In the genomic region with DNA sequence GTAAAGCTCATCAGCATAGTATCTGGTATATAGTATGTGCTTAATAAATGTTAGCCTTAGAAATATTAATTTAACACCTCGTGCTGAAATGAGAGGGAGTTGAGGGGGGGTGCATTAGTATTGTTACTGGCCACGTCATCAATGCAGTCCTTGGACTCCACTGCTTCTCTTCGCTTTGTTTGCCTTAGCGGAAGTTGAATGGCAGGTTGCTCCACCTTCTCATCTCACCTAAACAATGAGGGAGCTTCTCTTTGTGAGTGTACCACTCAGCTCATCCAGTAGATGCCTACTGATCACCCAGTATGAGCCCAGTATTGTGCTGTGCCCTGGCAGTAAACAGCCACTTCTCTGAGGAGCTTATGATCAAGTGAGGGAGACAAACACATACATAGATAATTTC, we compare ENCODE assay signal across 35 cellular contexts.
"Had no signal": no experiment of that assay in that cellular context is flagged by ENCODE, and none has a peak within 500 bp of the region (broad histone marks: within the 10 kb centered on the region; RNA-seq: fewer than 3 reads in every experiment).

No MANE protein-coding gene starts in this region.

- H3K9me3 ChIP-seq: adrenal gland, body of pancreas had no signal

- FAIRE-seq: colon, frontal cortex had no signal

- H3K27me3 Mint-ChIP-seq: activated B cell treated with CpG ODN at 0.5 μM for 24 hours; activated CD4-positive, alpha-beta memory T cell treated with anti-CD3 and anti-CD28 coated beads for 36 hours; activated naive CD4-positive, alpha-beta T cell treated with anti-CD3 and anti-CD28 coated beads, Interleukin-2, amount 50 U/mL, for 24 hours; activated naive CD8-positive, alpha-beta T cell treated with anti-CD3 and anti-CD28 coated beads for 36 hours; effector memory CD8-positive, alpha-beta T cell had no signal

- DNase-seq: activated B cell treated with CpG ODN at 0.5 μM for 24 hours; activated CD4-positive, alpha-beta memory T cell treated with anti-CD3 and anti-CD28 coated beads for 36 hours; activated CD4-positive, alpha-beta T cell treated with anti-CD3 and anti-CD28 coated beads for 48 hours; activated CD4-positive, alpha-beta T cell treated with anti-CD3 and anti-CD28 coated beads, Interleukin-2, amount 50 U/mL, for 1 hour; activated CD8-positive, alpha-beta memory T cell treated with anti-CD3 and anti-CD28 coated beads, Interleukin-2, amount 10 ng/mL, durations not matched to agents 7 days and 5 days; activated CD8-positive, alpha-beta memory T cell treated with anti-CD3 and anti-CD28 coated beads, Interleukin-2, amount 50 U/mL, for 4 hours; activated CD8-positive, alpha-beta T cell treated with anti-CD3 and anti-CD28 coated beads, Interleukin-2, amount 10 ng/mL, durations not matched to agents 7 days and 5 days; activated effector memory CD4-positive, alpha-beta T cell treated with anti-CD3 and anti-CD28 coated beads, Interleukin-2, amount 50 U/mL, for 16 hours; activated naive CD4-positive, alpha-beta T cell treated with anti-CD3 and anti-CD28 coated beads for 36 hours; activated naive CD8-positive, alpha-beta T cell treated with anti-CD3 and anti-CD28 coated beads for 36 hours; activated naive CD8-positive, alpha-beta T cell treated with anti-CD3 and anti-CD28 coated beads, Interleukin-2, amount 50 U/mL, for 24 hours; activated T-cell treated with anti-CD3 and anti-CD28 coated beads, Interleukin-2, amount 50 U/mL, for 1 hour; activated T-cell treated with anti-CD3 and anti-CD28 coated beads, Interleukin-2, amount 50 U/mL, for 48 hours; adrenal gland; amygdala; aorta; body of pancreas; caudate nucleus; cortex of kidney; dermis blood vessel endothelial cell; effector CD4-positive, alpha-beta T cell; effector memory CD8-positive, alpha-beta T cell; foreskin fibroblast; head of caudate nucleus; hippocampal formation; T1000; WERI-Rb-1 had no signal

- H3K27ac ChIP-seq: adrenal gland, body of pancreas, epithelial cell of prostate, WERI-Rb-1 had no signal

- H3K27me3 ChIP-seq: adrenal gland, body of pancreas had no signal

- H3K36me3 Mint-ChIP-seq: activated CD4-positive, alpha-beta memory T cell treated with anti-CD3 and anti-CD28 coated beads for 36 hours; activated naive CD4-positive, alpha-beta T cell treated with anti-CD3 and anti-CD28 coated beads, Interleukin-2, amount 50 U/mL, for 24 hours had no signal

- H3K4me3 ChIP-seq: adrenal gland, body of pancreas had no signal

- H3K27ac Mint-ChIP-seq: activated B cell treated with CpG ODN at 0.5 μM for 24 hours; activated CD4-positive, alpha-beta memory T cell treated with anti-CD3 and anti-CD28 coated beads for 36 hours; activated CD8-positive, alpha-beta memory T cell treated with anti-CD3 and anti-CD28 coated beads, Interleukin-2, amount 10 ng/mL, durations not matched to agents 7 days and 5 days; activated CD8-positive, alpha-beta T cell treated with anti-CD3 and anti-CD28 coated beads, Interleukin-2, amount 10 ng/mL, durations not matched to agents 7 days and 5 days; activated naive CD4-positive, alpha-beta T cell treated with anti-CD3 and anti-CD28 coated beads for 36 hours; activated naive CD4-positive, alpha-beta T cell treated with anti-CD3 and anti-CD28 coated beads, Interleukin-2, amount 50 U/mL, for 24 hours; activated naive CD8-positive, alpha-beta T cell treated with anti-CD3 and anti-CD28 coated beads for 36 hours; activated naive CD8-positive, alpha-beta T cell treated with anti-CD3 and anti-CD28 coated beads, Interleukin-2, amount 50 U/mL, for 24 hours; activated T-helper 1 cell treated with anti-CD3 and anti-CD28 coated beads, Interleukin-12 subunit alpha, Interleukin-12 subunit beta, Interleukin-2, Interleukin-4 antibody, amounts not matched to agents 30 ng/mL and 10 ng/mL and 1 ng/mL, durations not matched to agents 14 hours and 24 hours and 36 hours; activated T-helper 2 cell treated with anti-CD3 and anti-CD28 coated beads, Interferon-gamma antibody, Interleukin-2, Interleukin-4, amounts not matched to agents 10 μg/mL and 5 μg/mL and 100 μg/mL, durations not matched to agents 14 hours and 24 hours and 36 hours; effector memory CD8-positive, alpha-beta T cell; T-helper 2 cell treated with Interferon-gamma antibody and Interleukin-4, amounts not matched to agents 5 μg/mL and 100 μg/mL, for 36 hours had no signal

- ATAC-seq: activated CD4-positive, CD25-positive, alpha-beta regulatory T cell treated with anti-CD3 and anti-CD28 coated beads, Interleukin-2, amount 50 U/mL, for 24 hours; activated CD8-positive, alpha-beta memory T cell treated with anti-CD3 and anti-CD28 coated beads, Interleukin-2, amount 10 ng/mL, durations not matched to agents 7 days and 5 days; activated CD8-positive, alpha-beta T cell treated with anti-CD3 and anti-CD28 coated beads, Interleukin-2, amount 10 ng/mL, durations not matched to agents 7 days and 5 days; activated naive CD8-positive, alpha-beta T cell treated with anti-CD3 and anti-CD28 coated beads, Interleukin-2, amount 50 U/mL, for 24 hours; body of pancreas; effector memory CD8-positive, alpha-beta T cell had no signal

- H3K4me3 Mint-ChIP-seq: activated B cell treated with CpG ODN at 0.5 μM for 24 hours; activated CD4-positive, alpha-beta memory T cell treated with anti-CD3 and anti-CD28 coated beads for 36 hours; activated CD8-positive, alpha-beta memory T cell treated with anti-CD3 and anti-CD28 coated beads, Interleukin-2, amount 10 ng/mL, durations not matched to agents 7 days and 5 days; activated CD8-positive, alpha-beta T cell treated with anti-CD3 and anti-CD28 coated beads, Interleukin-2, amount 10 ng/mL, durations not matched to agents 7 days and 5 days; activated naive CD4-positive, alpha-beta T cell treated with anti-CD3 and anti-CD28 coated beads for 36 hours; activated naive CD4-positive, alpha-beta T cell treated with anti-CD3 and anti-CD28 coated beads, Interleukin-2, amount 50 U/mL, for 24 hours; activated naive CD8-positive, alpha-beta T cell treated with anti-CD3 and anti-CD28 coated beads for 36 hours; activated naive CD8-positive, alpha-beta T cell treated with anti-CD3 and anti-CD28 coated beads, Interleukin-2, amount 50 U/mL, for 24 hours; activated T-helper 1 cell treated with anti-CD3 and anti-CD28 coated beads, Interleukin-12 subunit alpha, Interleukin-12 subunit beta, Interleukin-2, Interleukin-4 antibody, amounts not matched to agents 30 ng/mL and 10 ng/mL and 1 ng/mL, durations not matched to agents 14 hours and 24 hours and 36 hours; effector memory CD8-positive, alpha-beta T cell; T-helper 2 cell treated with Interferon-gamma antibody and Interleukin-4, amounts not matched to agents 5 μg/mL and 100 μg/mL, for 36 hours had no signal
